8 cellular contexts compared by ENCODE assay signal in the genomic region with DNA sequence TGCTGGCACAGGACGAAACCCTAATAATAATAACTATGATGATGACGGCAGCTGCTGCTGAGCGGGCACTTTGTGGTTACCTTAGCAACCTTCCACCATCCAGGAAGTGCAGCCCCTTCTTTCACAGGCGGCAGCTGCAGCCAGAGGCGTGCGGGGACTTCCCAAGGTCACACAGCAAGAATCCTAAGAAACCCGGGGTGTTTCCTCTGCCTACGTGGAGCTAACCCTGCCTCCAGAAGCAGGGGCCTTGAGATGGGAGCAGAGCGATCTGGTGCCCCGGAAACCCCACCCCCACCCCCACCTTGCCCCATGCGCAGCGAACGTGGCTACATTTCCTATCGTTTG. TPM values are rescaled to one million over a fixed set of nuclear protein-coding genes. Genes with fewer than 3 reads are reported as not detected.
A peak's percentile ranks its signal among the peaks of the same experiment; 100 is the strongest.
DNase-seq lines count a peak whose midpoint lies in the region; ATAC-seq and TF ChIP-seq lines count a peak whose summit lies in the region.

No MANE protein-coding gene starts in this region.

- no peak overlapping the region for H3K27ac ChIP-seq in ectodermal cell (ENCODE audit: insufficient read depth, low read depth, low read length, poor library complexity, severe bottlenecking)

- H3K4me1 ChIP-seq in ectodermal cell (ENCODE audit: control insufficient read depth, insufficient read depth, low read length) (no peaks in the 10 kb centered on the region), mucosa of stomach (ENCODE audit: control insufficient read depth, insufficient read depth, low read length) (peaks cover 50% of the 10 kb centered on the region)

- peak overlapping the region; percentile 95 for H3K27ac Mint-ChIP-seq in activated CD4-positive, alpha-beta T cell treated with anti-CD3 and anti-CD28 coated beads for 36 hours

- 2 to 4% methylated on average over 12 to 14 of the region's 14 CpGs for WGBS in ectodermal cell, 2 experiments

- intact Hi-C loops in activated CD4-positive, alpha-beta T cell treated with anti-CD3 and anti-CD28 coated beads for 36 hours (cut with DNase I, micrococcal nuclease) = loop anchor here (1.0 to 10.0 kb wide), 10 partner anchors 13 to 1448 kb away; partner anchors contain the start of genes EIF1 (in 2 of the 2) and WIPF2 (in 1 of the 2)

- H3K9me3 ChIP-seq in ectodermal cell (ENCODE audit: control insufficient read depth, low read length) (no peaks in the 10 kb centered on the region), mucosa of stomach (ENCODE audit: control insufficient read depth, low read length) (no peaks in the 10 kb centered on the region)

- no peaks in the 10 kb centered on the region for H3K36me3 Mint-ChIP-seq in activated CD4-positive, alpha-beta T cell treated with anti-CD3 and anti-CD28 coated beads for 36 hours (ENCODE audit: low read depth)

- peaks cover 14% of the 10 kb centered on the region for H3K27me3 ChIP-seq in ectodermal cell (ENCODE audit: control insufficient read depth, insufficient read depth, low read length, poor library complexity, severe bottlenecking)
- H3K27me3 ChIP-seq in mucosa of stomach (ENCODE audit: control insufficient read depth, insufficient read depth, low read length) = no peaks in the 10 kb centered on the region

- peak overlapping the region; percentile 78 for H3K4me3 Mint-ChIP-seq in activated CD4-positive, alpha-beta T cell treated with anti-CD3 and anti-CD28 coated beads for 36 hours

- peak overlapping the region; percentile 75 for H3K9ac ChIP-seq in mucosa of stomach (ENCODE audit: low read length)

- POLR2A ChIA-PET in activated CD4-positive, alpha-beta T cell treated with anti-CD3 and anti-CD28 coated beads for 36 hours (lab: Charles Lee) = interaction anchor here (0.6 to 1.9 kb wide), 7 partner anchors 12 to 1102 kb away, joined by 3 to 23 read pairs (median 6); partner anchors contain the start of genes CNP and EIF1

- DNase-seq in NCI-H2029 (lab: John Stamatoyannopoulos, UW) (peak; percentile 42), globus pallidus (ENCODE audit: low spot score) (no peak)
- peak; percentile 81 for DNase-seq in activated CD4-positive, alpha-beta T cell treated with anti-CD3 and anti-CD28 coated beads for 36 hours
- DNase-seq in stimulated activated naive CD8-positive, alpha-beta T cell treated with anti-CD3 and anti-CD28 coated beads, Interleukin-15, Interleukin-2, amounts not matched to agents 100 U/mL and 50 U/mL, for 24 hours = peak; percentile 82

- TF ChIP-seq CTCF in GM12875 (IDR thresholded peaks at IDR 0.05; ENCODE audit: borderline replicate concordance, insufficient read depth, low read depth, low read length) = no peak

- H3K27me3 Mint-ChIP-seq in activated CD4-positive, alpha-beta T cell treated with anti-CD3 and anti-CD28 coated beads for 36 hours = peaks cover 3% of the 10 kb centered on the region

- peak overlapping the region; percentile 33 for H3K4me3 ChIP-seq in GM12875 (ENCODE audit: low read depth, low read length)
- H3K4me3 ChIP-seq in ectodermal cell (ENCODE audit: insufficient read depth, low read depth, low read length) = peak overlapping the region; percentile 49
- H3K4me3 ChIP-seq in mucosa of stomach (ENCODE audit: low read length) = no peak overlapping the region

- CTCF ChIA-PET in activated CD4-positive, alpha-beta T cell treated with anti-CD3 and anti-CD28 coated beads for 36 hours (lab: Charles Lee) = interaction anchor here (0.6 to 9.2 kb wide), 17 partner anchors 9 to 1137 kb away, joined by 3 to 252 read pairs (median 5); partner anchors contain the start of genes EIF1 and JUP

- H3K36me3 ChIP-seq in ectodermal cell (ENCODE audit: control insufficient read depth, insufficient read depth, low read length) (no peaks in the 10 kb centered on the region), mucosa of stomach (ENCODE audit: control insufficient read depth, insufficient read depth, low read length) (no peaks in the 10 kb centered on the region)

- no peaks in the 10 kb centered on the region for H3K9me3 Mint-ChIP-seq in activated CD4-positive, alpha-beta T cell treated with anti-CD3 and anti-CD28 coated beads for 36 hours (ENCODE audit: low read depth)

- H3K4me1 Mint-ChIP-seq in activated CD4-positive, alpha-beta T cell treated with anti-CD3 and anti-CD28 coated beads for 36 hours = peaks cover 45% of the 10 kb centered on the region

- peak; percentile 36 for ATAC-seq in HG02763 (IDR thresholded peaks at IDR 0.05; ENCODE audit: unreplicated experiment)
- ATAC-seq in activated CD4-positive, alpha-beta T cell treated with anti-CD3 and anti-CD28 coated beads for 36 hours = peak; percentile 57
- peak; percentile 68 for ATAC-seq in stimulated activated naive CD8-positive, alpha-beta T cell treated with anti-CD3 and anti-CD28 coated beads, Interleukin-15, Interleukin-2, amounts not matched to agents 100 U/mL and 50 U/mL, for 24 hours

RNA-seq across cellular contexts. Expression of gene EIF1, which starts 22.4 kb away (rescaled TPM):
- 100 to 1,000 TPM; 869 to 977 TPM for total RNA-seq in activated CD4-positive, alpha-beta T cell treated with anti-CD3 and anti-CD28 coated beads for 36 hours
- polyA plus RNA-seq in ectodermal cell (2013, experiment 1 of 4) = 533 TPM
- 531 TPM for polyA plus RNA-seq in ectodermal cell (2013, experiment 2 of 4)
- 503 TPM for polyA plus RNA-seq in ectodermal cell (2013, experiment 3 of 4)
- polyA plus RNA-seq in ectodermal cell (2013, experiment 4 of 4) = 534 TPM

RNA-seq across cellular contexts. Expression of gene KRT17, which starts 41.9 kb away (rescaled TPM):
- not detected for total RNA-seq in activated CD4-positive, alpha-beta T cell treated with anti-CD3 and anti-CD28 coated beads for 36 hours
- polyA plus RNA-seq in ectodermal cell (2013, experiment 1 of 4) = 1.8 TPM
- 1.8 TPM for polyA plus RNA-seq in ectodermal cell (2013, experiment 2 of 4)
- 1.3 TPM for polyA plus RNA-seq in ectodermal cell (2013, experiment 3 of 4)
- polyA plus RNA-seq in ectodermal cell (2013, experiment 4 of 4) = 1.1 TPM

RNA-seq across cellular contexts. Expression of gene GAST, which starts 45.8 kb away (rescaled TPM):
- total RNA-seq in activated CD4-positive, alpha-beta T cell treated with anti-CD3 and anti-CD28 coated beads for 36 hours = not detected
- polyA plus RNA-seq in ectodermal cell (2013, experiment 1 of 4) = not detected
- not detected for polyA plus RNA-seq in ectodermal cell (2013, experiment 2 of 4)
- not detected for polyA plus RNA-seq in ectodermal cell (2013, experiment 3 of 4)
- polyA plus RNA-seq in ectodermal cell (2013, experiment 4 of 4) = not detected

RNA-seq across cellular contexts. Expression of gene KRT16, which starts 53.7 kb away (rescaled TPM):
- total RNA-seq in activated CD4-positive, alpha-beta T cell treated with anti-CD3 and anti-CD28 coated beads for 36 hours = not detected
- polyA plus RNA-seq in ectodermal cell (2013, experiment 1 of 4) = 0.31 TPM
- 0.16 TPM for polyA plus RNA-seq in ectodermal cell (2013, experiment 2 of 4)
- 0.27 TPM for polyA plus RNA-seq in ectodermal cell (2013, experiment 3 of 4)
- polyA plus RNA-seq in ectodermal cell (2013, experiment 4 of 4) = not detected
